ENCODE assay signal across 13 cellular contexts in the genomic region with DNA sequence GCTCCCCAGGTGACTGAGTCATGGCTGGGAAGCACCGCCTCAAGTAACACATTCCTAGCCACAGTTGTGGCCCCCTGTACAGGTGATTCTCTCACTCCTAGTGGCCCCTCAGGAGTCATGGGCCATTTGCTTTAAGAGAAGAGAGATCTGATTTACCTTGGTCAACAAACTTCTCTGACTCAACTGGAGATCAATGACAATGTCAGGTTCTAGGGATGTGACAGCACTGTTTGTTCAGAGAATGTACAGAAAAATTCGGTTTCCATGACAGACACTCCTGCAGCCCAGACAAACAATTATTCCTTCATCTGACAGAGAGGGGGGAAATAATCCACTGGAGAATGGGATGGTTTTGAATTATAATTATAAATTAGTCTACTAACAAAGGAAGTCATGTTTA. TPM values are rescaled to one million over a fixed set of nuclear protein-coding genes. Genes with fewer than 3 reads are reported as not detected.
DNase-seq lines count a peak whose midpoint lies in the region; ATAC-seq, FAIRE-seq and TF ChIP-seq lines count a peak whose summit lies in the region.
"Had no signal": no experiment of that assay in that cellular context is flagged by ENCODE, and none has a peak within 500 bp of the region (broad histone marks: within the 10 kb centered on the region; RNA-seq: fewer than 3 reads in every experiment).

No MANE protein-coding gene starts in this region.

- no peaks in the 10 kb centered on the region for H3K9me2 ChIP-seq in Karpas-422 (replicated peaks; ENCODE audit: insufficient read depth, low read length)

- SMC1A ChIA-PET in GM12878 (lab: Charles Lee; ENCODE audit: uncharacterized antibody, unreplicated experiment) = interaction anchor here (0.9 to 5.6 kb wide), 11 partner anchors 11 to 93 kb away, joined by 3 to 60 read pairs (median 13); partner anchors contain the start of gene ERN1

- ATAC-seq in GM12878 (peak; percentile 29), HG03460 (IDR thresholded peaks at IDR 0.05; ENCODE audit: unreplicated experiment) (no peak)
- ATAC-seq: esophagus mucosa, Panc1 had no signal

- H3K4me3 ChIP-seq in GM12878 (no peak overlapping the region), small intestine (ENCODE audit: low read depth in 1 of 2, low read length in 2 of 2) (no peak overlapping the region), Karpas-422 (ENCODE audit: low read length) (no peak overlapping the region)
- H3K4me3 ChIP-seq: tibial artery had no signal

- no peak for TF ChIP-seq EP300 in GM12878 (IDR thresholded peaks at IDR 0.05; ENCODE audit: borderline replicate concordance in 1 of 2, control insufficient read depth in 1 of 2, low read depth in 2 of 2, low read length in 2 of 2)

- no peaks in the 10 kb centered on the region; the same call in 1 of the 3 replicates for H3K9me3 ChIP-seq in GM12878 (replicated peaks; ENCODE audit: control insufficient read depth, insufficient read depth, low read length)
- H3K9me3 ChIP-seq in small intestine (ENCODE audit: control insufficient read depth, low read depth) = no peaks in the 10 kb centered on the region
- H3K9me3 ChIP-seq in Karpas-422 (ENCODE audit: low read length) = no peaks in the 10 kb centered on the region
- H3K9me3 ChIP-seq: tibial artery had no signal

- H3K4me2 ChIP-seq in GM12878 (ENCODE audit: control insufficient read depth, insufficient read depth) = peak overlapping the region; percentile 96
- H3K4me2 ChIP-seq in Karpas-422 (ENCODE audit: low read depth, low read length, poor library complexity, severe bottlenecking) = no peak overlapping the region

- DNase-seq in activated CD4-positive, alpha-beta T cell treated with anti-CD3 and anti-CD28 coated beads, Interleukin-2, amount 10 ng/mL, durations not matched to agents 7 days and 5 days = no peak
- no peak for DNase-seq in activated CD4-positive, alpha-beta T cell treated with anti-CD3 and anti-CD28 coated beads for 4 hours
- DNase-seq in NCI-H345 (lab: John Stamatoyannopoulos, UW) (peak; percentile 52), GM12878 (ENCODE audit: low read depth, low spot score) (no peak), small intestine (no peak), Karpas-422 (no peak), G401 (ENCODE audit: low spot score) (no peak)
- DNase-seq: activated CD4-positive, alpha-beta T cell treated with anti-CD3 and anti-CD28 coated beads, Interleukin-2, amount 50 U/mL, for 4 hours; tibial artery had no signal

- TF ChIP-seq CTCF in GM12878 (IDR thresholded peaks at IDR 0.05 in 2 of 3, conservative IDR thresholded peaks at IDR 0.05 in 1 of 3; ENCODE audit: control insufficient read depth in 2 of 3, extremely low read depth in 1 of 3, insufficient read depth in 1 of 3, low read depth in 3 of 3, low read length in 3 of 3) = no peak

- FAIRE-seq in GM12878 (lab: Jason Lieb, UNC) (no peak), small intestine (lab: Jason Lieb, UNC) (no peak)

- H3K36me3 ChIP-seq in GM12878 (ENCODE audit: control insufficient read depth in 2 of 2, insufficient read depth in 2 of 2, low read length in 1 of 2) (no peaks in the 10 kb centered on the region; a peak in 1 of 4 replicates), small intestine (ENCODE audit: control insufficient read depth in 2 of 2, insufficient read depth in 2 of 2, low read length in 2 of 2) (no peaks in the 10 kb centered on the region), Karpas-422 (ENCODE audit: insufficient read depth, low read length) (no peaks in the 10 kb centered on the region)
- H3K36me3 ChIP-seq: tibial artery had no signal

- peaks cover 4% of the 10 kb centered on the region for H3K9me3 Mint-ChIP-seq in activated CD4-positive, alpha-beta T cell treated with anti-CD3 and anti-CD28 coated beads, Interleukin-2, amount 10 ng/mL, durations not matched to agents 7 days and 5 days

- no TSS peak for BruUV-seq in GM12878 (replicated peaks; lab: Mats Ljungman, UMichigan)

- no peaks in the 10 kb centered on the region for H4K20me1 ChIP-seq in GM12878 (ENCODE audit: control insufficient read depth, insufficient read depth)
- H4K20me1 ChIP-seq in Karpas-422 (ENCODE audit: insufficient read depth, low read depth, low read length) = no peaks in the 10 kb centered on the region

- TF ChIP-seq POLR2A in GM12878 (IDR thresholded peaks at IDR 0.05; ENCODE audit: low read depth, low read length) = no peak

- in situ Hi-C loops in GM12878 (cut with MboI) (no loop called here), G401 (cut with HindIII; ENCODE audit: low sequenced_read_pairs) (no loop called here)

- CTCF ChIA-PET in activated CD4-positive, alpha-beta T cell treated with anti-CD3 and anti-CD28 coated beads, Interleukin-2, amount 10 ng/mL, durations not matched to agents 7 days and 5 days (lab: Charles Lee) = interaction anchor here (1.3 to 16.8 kb wide), 5 partner anchors 13 to 91 kb away, joined by 3 to 225 read pairs (median 5); no protein-coding TSS in a partner anchor
- CTCF ChIA-PET in GM12878 (lab: Yijun Ruan, JAX) = interaction anchor here (1.6 to 6.5 kb wide), 7 partner anchors 9 to 201 kb away, joined by 4 to 82 read pairs (median 9); partner anchors contain the start of gene ERN1

- H3K36me3 Mint-ChIP-seq in activated CD4-positive, alpha-beta T cell treated with anti-CD3 and anti-CD28 coated beads, Interleukin-2, amount 10 ng/mL, durations not matched to agents 7 days and 5 days (ENCODE audit: low read depth) = peaks cover 55% of the 10 kb centered on the region

- RAD21 ChIA-PET in GM12878 (lab: Charles Lee; ENCODE audit: unreplicated experiment) = interaction anchor here (0.6 to 3.9 kb wide), 8 partner anchors 10 to 91 kb away, joined by 5 to 30 read pairs (median 12); partner anchors contain the start of gene ERN1

- peak overlapping the region; percentile 91 for H3K27ac Mint-ChIP-seq in activated CD4-positive, alpha-beta T cell treated with anti-CD3 and anti-CD28 coated beads, Interleukin-2, amount 10 ng/mL, durations not matched to agents 7 days and 5 days
- H3K27ac Mint-ChIP-seq: progenitor cell of endocrine pancreas had no signal

- H3K9ac ChIP-seq in GM12878 (ENCODE audit: control insufficient read depth, insufficient read depth, low read length) = peak overlapping the region; percentile 32
- H3K9ac ChIP-seq in Karpas-422 (ENCODE audit: low read length) = no peak overlapping the region

- H3K4me3 Mint-ChIP-seq in activated CD4-positive, alpha-beta T cell treated with anti-CD3 and anti-CD28 coated beads, Interleukin-2, amount 10 ng/mL, durations not matched to agents 7 days and 5 days = peak overlapping the region; percentile 12

- H3K79me2 ChIP-seq in GM12878 (ENCODE audit: control insufficient read depth, insufficient read depth, low read length) = peaks cover 42% of the 10 kb centered on the region
- no peaks in the 10 kb centered on the region for H3K79me2 ChIP-seq in Karpas-422 (ENCODE audit: low read length)

- H3K4me1 ChIP-seq in GM12878 (ENCODE audit: control insufficient read depth, insufficient read depth, low read length) = peaks cover 30% of the 10 kb centered on the region
- peaks cover 9 to 36% of the 10 kb centered on the region in 2 donors for H3K4me1 ChIP-seq in small intestine (ENCODE audit: control insufficient read depth in 2 of 2, insufficient read depth in 1 of 2, low read depth in 1 of 2, low read length in 1 of 2)
- no peaks in the 10 kb centered on the region for H3K4me1 ChIP-seq in Karpas-422 (ENCODE audit: low read length)

- WGBS in GM12878 (ENCODE audit: insufficient coverage, insufficient replicate concordance, low lambda C conversion rate, missing lambda C conversion rate) = 40% methylated on average over 2 of the region's 2 CpGs
- 59 to 71% (median 62%) methylated on average over 2 of the region's 2 CpGs for WGBS in small intestine, 3 donors

- intact Hi-C loops in GM12878 (cut with micrococcal nuclease; ENCODE audit: unreplicated experiment) = no loop called here

- POLR2A ChIA-PET in activated CD4-positive, alpha-beta T cell treated with anti-CD3 and anti-CD28 coated beads, Interleukin-2, amount 10 ng/mL, durations not matched to agents 7 days and 5 days (lab: Charles Lee) = no interaction called here
- POLR2A ChIA-PET in GM12878 (lab: Charles Lee) = interaction anchor here (0.6 to 5.6 kb wide), 5 partner anchors 11 to 463 kb away, joined by 3 to 73 read pairs (median 10); partner anchors contain the start of genes ERN1 and ICAM2

- H2AFZ ChIP-seq in GM12878 (ENCODE audit: control insufficient read depth, low read depth, low read length) = no peak overlapping the region
- no peak overlapping the region for H2AFZ ChIP-seq in Karpas-422 (ENCODE audit: low read length)

- H3K27me3 ChIP-seq in GM12878 (replicated peaks in 1 of 2; ENCODE audit: control insufficient read depth in 2 of 2, insufficient read depth in 2 of 2, low read length in 1 of 2) = no peaks in the 10 kb centered on the region
- H3K27me3 ChIP-seq in small intestine (ENCODE audit: control insufficient read depth in 2 of 2, insufficient read depth in 2 of 2, low read length in 2 of 2) = no peaks in the 10 kb centered on the region
- no peaks in the 10 kb centered on the region for H3K27me3 ChIP-seq in Karpas-422 (ENCODE audit: low read length)
- H3K27me3 ChIP-seq: tibial artery had no signal

- H3K27ac ChIP-seq in GM12878 (ENCODE audit: control insufficient read depth, insufficient read depth) (peak overlapping the region; percentile 96), small intestine (ENCODE audit: low read depth in 1 of 2, low read length in 1 of 2) (peak overlapping the region; percentile 52 to 66), Karpas-422 (ENCODE audit: low read length) (no peak overlapping the region)
- H3K27ac ChIP-seq: tibial artery had no signal

- H3K4me1 Mint-ChIP-seq in activated CD4-positive, alpha-beta T cell treated with anti-CD3 and anti-CD28 coated beads, Interleukin-2, amount 10 ng/mL, durations not matched to agents 7 days and 5 days = peaks cover 77% of the 10 kb centered on the region

- H3K27me3 Mint-ChIP-seq in activated CD4-positive, alpha-beta T cell treated with anti-CD3 and anti-CD28 coated beads, Interleukin-2, amount 10 ng/mL, durations not matched to agents 7 days and 5 days = no peaks in the 10 kb centered on the region
- H3K27me3 Mint-ChIP-seq: progenitor cell of endocrine pancreas had no signal

- no peak for TF ChIP-seq RAD21 in GM12878 (IDR thresholded peaks at IDR 0.05; ENCODE audit: insufficient read depth, low read depth, low read length)

RNA-seq across cellular contexts. Expression of gene ERN1, which starts 9.8 kb away (rescaled TPM):
- total RNA-seq in activated CD4-positive, alpha-beta T cell treated with anti-CD3 and anti-CD28 coated beads, Interleukin-2, amount 10 ng/mL, durations not matched to agents 7 days and 5 days = 10 to 100 TPM; 50.1 to 57.5 TPM
- 60.0 and 65.4 TPM in 2 replicates for total RNA-seq in GM12878 (2013; cell fraction: nucleolus; rRNA removed)
- total RNA-seq in GM12878 (2014; rRNA removed) (7.5 and 10.8 TPM in 2 replicates), GM12878 (2014; rRNA removed; fragmentation: Illumina TruSeq; extraction: Trizol) (6.4 and 7.6 TPM in 2 replicates), GM12878 (2021) (16.8 and 17.1 TPM in 2 replicates)
- polyA plus RNA-seq in GM12878 (2011; ENCODE audit: low read depth) = 11.6 TPM
- polyA plus RNA-seq in GM12878 (2011; rRNA removed) (6.4 and 7.3 TPM in 2 replicates), GM12878 (2014; fragmentation: Illumina TruSeq; extraction: Trizol) (6.5 and 6.7 TPM in 2 replicates), GM12878 (2014; fragmentation: Nextera tagmentation; extraction: Ambion mirVana) (1 to 10 TPM; 2.6 to 3.4 TPM), GM12878 (2014; rRNA removed) (7.7 and 10.7 TPM in 2 replicates), GM12878 (2016; fragmentation: Nextera tagmentation; extraction: Ambion mirVana) (10 to 100 TPM; 17.9 to 19.2 TPM), small intestine (10 to 100 TPM in 1 of 3 donors, 1 to 10 TPM in 2; 2.2 to 10.3 (median 2.7) TPM)
- polyA plus RNA-seq in GM12878 (2011; cell fraction: cytosol; rRNA removed) = 5.5 and 5.6 TPM in 2 replicates
- 14.1 and 15.5 TPM in 2 replicates for polyA plus RNA-seq in GM12878 (2011; cell fraction: nucleus; rRNA removed)
- 9.2 and 15.8 TPM in 2 replicates for polyA plus RNA-seq in GM12878 (2012)
- polyA minus RNA-seq in GM12878 (2011; rRNA and poly(A)+ RNA removed) = 10.5 and 16.0 TPM in 2 replicates
- polyA minus RNA-seq in GM12878 (2011; cell fraction: cytosol; rRNA and poly(A)+ RNA removed) = 2.0 and 3.5 TPM in 2 replicates
- polyA minus RNA-seq in GM12878 (2011; cell fraction: nucleus; rRNA and poly(A)+ RNA removed) = 10.5 and 17.7 TPM in 2 replicates
- total RNA-seq in Karpas-422 (2014; rRNA removed; shearing (Covaris generic); ENCODE audit: low replicate concordance) = 1.9 and 10.9 TPM in 2 replicates
- total RNA-seq in G401 (2014; rRNA removed; shearing (Covaris generic)) = 3.1 and 3.8 TPM in 2 replicates
